12 cellular contexts compared by ENCODE assay signal in genomic region chr11:85889676-85890579, GRCh38. TPM values are rescaled to one million over a fixed set of nuclear protein-coding genes. Genes with fewer than 3 reads are reported as not detected.
DNase-seq lines count a peak whose midpoint lies in the region; ATAC-seq, FAIRE-seq and TF ChIP-seq lines count a peak whose summit lies in the region.
"Had no signal": no experiment of that assay in that cellular context is flagged by ENCODE, and none has a peak within 500 bp of the region (broad histone marks: within the 10 kb centered on the region; RNA-seq: fewer than 3 reads in every experiment).

No MANE protein-coding gene starts in this region.

- no peak overlapping the region for H3K4me3 ChIP-seq in HUES48 (ENCODE audit: low read depth, low read length)
- H3K4me3 ChIP-seq in K562, result no peak overlapping the region
- H3K4me3 ChIP-seq in kidney epithelial cell (ENCODE audit: low read depth, low read length), result no peak overlapping the region
- no peak overlapping the region for H3K4me3 ChIP-seq in psoas muscle

- TF ChIP-seq RAD21 in K562 (CRISPR knock-in tag; conservative IDR thresholded peaks at IDR 0.05 in 1 of 2, IDR thresholded peaks at IDR 0.05 in 1 of 2), result no peak

- H3K36me3 ChIP-seq in HUES48 (ENCODE audit: control insufficient read depth, insufficient read depth, low read length), result no peaks in the 10 kb centered on the region
- H3K36me3 ChIP-seq in K562 (ENCODE audit: control insufficient read depth, insufficient read depth, low read length), result no peaks in the 10 kb centered on the region
- H3K36me3 ChIP-seq in kidney epithelial cell (ENCODE audit: control insufficient read depth, insufficient read depth, low read length), result no peaks in the 10 kb centered on the region
- no peaks in the 10 kb centered on the region for H3K36me3 ChIP-seq in psoas muscle (ENCODE audit: insufficient read depth in 1 of 2, low read depth in 1 of 2)

- 4% methylated on average over 8 of the region's 8 CpGs for WGBS in K562 (ENCODE audit: insufficient coverage, low coverage, missing lambda C conversion rate)
- 86 to 88% (median 88%) methylated on average over 8 of the region's 8 CpGs for WGBS in psoas muscle, 3 donors

- TF ChIP-seq POLR2A in K562 (conservative IDR thresholded peaks at IDR 0.05), result no peak

- intact Hi-C loops in K562 (cut with micrococcal nuclease), result no loop called here
- intact Hi-C loops in psoas muscle (cut with DNase I), result no loop called here

- CTCF ChIA-PET in K562 (lab: Yijun Ruan, JAX; ENCODE audit: low intra/inter-chr PET ratio), result no interaction called here

- no peak for TF ChIP-seq EP300 in K562 (IDR thresholded peaks at IDR 0.05; ENCODE audit: low read length)

- H3K9ac ChIP-seq in HUES48 (ENCODE audit: low read depth, low read length) (no peak overlapping the region), K562 (ENCODE audit: insufficient read depth in 1 of 2, low read depth in 2 of 2, low read length in 2 of 2) (no peak overlapping the region)

- H3K9me1 ChIP-seq in K562 (ENCODE audit: control insufficient read depth, insufficient read depth, low read length), result no peaks in the 10 kb centered on the region

- no peaks in the 10 kb centered on the region for H4K20me1 ChIP-seq in K562 (replicated peaks; ENCODE audit: control insufficient read depth, insufficient read depth, low read length)

- H3K27me3 ChIP-seq in HUES48 (ENCODE audit: control insufficient read depth, insufficient read depth, low read length) (no peaks in the 10 kb centered on the region), K562 (ENCODE audit: control insufficient read depth in 2 of 2, insufficient read depth in 2 of 2, low read length in 2 of 2) (peaks cover 3 to 13% of the 10 kb centered on the region in 2 experiments; a peak in 3 of 5 replicates), kidney epithelial cell (ENCODE audit: control insufficient read depth, insufficient read depth, low read length) (no peaks in the 10 kb centered on the region), psoas muscle (ENCODE audit: insufficient read depth in 3 of 3, low read length in 2 of 3) (no peaks in the 10 kb centered on the region)

- H3K79me2 ChIP-seq in K562 (ENCODE audit: control insufficient read depth, insufficient read depth, low read length), result no peaks in the 10 kb centered on the region

- no peak overlapping the region for H2AFZ ChIP-seq in K562 (ENCODE audit: low read depth, low read length)

- FAIRE-seq in K562 (lab: Jason Lieb, UNC), result no peak

- H3K27ac ChIP-seq in HUES48 (ENCODE audit: low read depth, low read length), result peak overlapping the region; percentile 60
- no peak overlapping the region for H3K27ac ChIP-seq in K562 (ENCODE audit: extremely low read depth, low read depth, low read length)
- H3K27ac ChIP-seq in psoas muscle, result no peak overlapping the region
- H3K27ac ChIP-seq: C4-2B had no signal

- peak; percentile 63 for ATAC-seq in K562
- no peak for ATAC-seq in psoas muscle

- H3K4me1 ChIP-seq in HUES48 (ENCODE audit: control insufficient read depth, insufficient read depth, low read length) (peaks cover 16% of the 10 kb centered on the region), K562 (replicated peaks in 1 of 2; ENCODE audit: control insufficient read depth in 2 of 2, insufficient read depth in 2 of 2, low read length in 2 of 2) (no peaks in the 10 kb centered on the region), psoas muscle (no peaks in the 10 kb centered on the region)

- in situ Hi-C loops in K562 (cut with MboI), result no loop called here

- POLR2A ChIA-PET in K562 (lab: Yijun Ruan, JAX), result no interaction called here

- no TSS peak for BruUV-seq in K562 (replicated peaks; lab: Mats Ljungman, UMichigan)

- TF ChIP-seq CTCF in K562 (IDR thresholded peaks at IDR 0.05 in 2 of 3, conservative IDR thresholded peaks at IDR 0.05 in 1 of 3; ENCODE audit: insufficient read depth in 2 of 3, low read depth in 1 of 3, low read length in 3 of 3), result no peak
- TF ChIP-seq CTCF in kidney epithelial cell (IDR thresholded peaks at IDR 0.05; ENCODE audit: insufficient read depth, low read length, poor library complexity, severe bottlenecking), result no peak
- TF ChIP-seq CTCF in psoas muscle (IDR thresholded peaks at IDR 0.05), result no peak

- DNase-seq in AG08396 (ENCODE audit: low spot score), result peak; percentile 62
- peak in 1 of 4 experiments; percentile 9 for DNase-seq in K562 (ENCODE audit: extremely low read depth in 1 of 4, low spot score in 3 of 4)
- peak; percentile 84 for DNase-seq in kidney epithelial cell (ENCODE audit: low read depth)
- DNase-seq in NCI-H2171 treated with DMSO at 0.1 percent for 48 hours (lab: John Stamatoyannopoulos, UW), result no peak
- no peak for DNase-seq in activated naive CD4-positive, alpha-beta T cell (lab: John Stamatoyannopoulos, UW)
- no peak for DNase-seq in NCI-H2227 (lab: John Stamatoyannopoulos, UW; ENCODE audit: unreplicated experiment)
- DNase-seq in psoas muscle, result no peak
- DNase-seq: effector memory CD4-positive, alpha-beta T cell; NCI-H510A had no signal

- no peak overlapping the region for H3K4me2 ChIP-seq in K562 (ENCODE audit: insufficient read depth, low read length)

- H3K9me3 ChIP-seq in HUES48 (ENCODE audit: control insufficient read depth, insufficient read depth, low read length), result no peaks in the 10 kb centered on the region
- H3K9me3 ChIP-seq in K562 (replicated peaks; ENCODE audit: control insufficient read depth, insufficient read depth, low read depth, low read length), result no peaks in the 10 kb centered on the region
- H3K9me3 ChIP-seq in psoas muscle, result no peaks in the 10 kb centered on the region

TF ChIP-seq in K562, 482 proteins besides CTCF, POLR2A, EP300 and RAD21 (continues in another document):
- TF ChIP-seq JUND (IDR thresholded peaks at IDR 0.05; ENCODE audit: borderline replicate concordance, low read depth, low read length), result peak; percentile 66
- peak; percentile 54; the same call in 1 of the 3 replicates for TF ChIP-seq JUND (tag; IDR thresholded peaks at IDR 0.05; ENCODE audit: borderline replicate concordance, low read depth, low read length)
- 0 out of 4 replicates have a peak, but pooled peaks of 1 of the 2 experiments have one; percentile 44 for TF ChIP-seq KDM1A (IDR thresholded peaks at IDR 0.05)
- peak; percentile 55; the same call in 1 of the 2 replicates for TF ChIP-seq ATF3 (IDR thresholded peaks at IDR 0.05)
- no peak for TF ChIP-seq ATF3 (CRISPR knock-in tag; conservative IDR thresholded peaks at IDR 0.05)
- 0 out of 2 replicates have a peak, but pooled peaks have one; percentile 37 for TF ChIP-seq RFX5 (IDR thresholded peaks at IDR 0.05; ENCODE audit: low read depth, low read length)
- peak; percentile 56 for TF ChIP-seq MAFG (tag; conservative IDR thresholded peaks at IDR 0.05)
- TF ChIP-seq ZNF316 (IDR thresholded peaks at IDR 0.05), result peak; percentile 79
- peak; percentile 52; the same call in 1 of the 2 replicates for TF ChIP-seq MAFK (IDR thresholded peaks at IDR 0.05; ENCODE audit: low read length)
- no peak for TF ChIP-seq SLC30A9 (CRISPR knock-in tag; IDR thresholded peaks at IDR 0.05)
- TF ChIP-seq ATF2 (CRISPR knock-in tag; IDR thresholded peaks at IDR 0.05), result no peak
- TF ChIP-seq C11orf30 (IDR thresholded peaks at IDR 0.05; ENCODE audit: low read depth), result peak; percentile 68
- TF ChIP-seq MAFF (IDR thresholded peaks at IDR 0.05; ENCODE audit: low read length), result peak; percentile 53
- peak; percentile 58 for TF ChIP-seq FOSL1 (tag; conservative IDR thresholded peaks at IDR 0.05)

RNA-seq across cellular contexts. Expression of gene CCDC83, which starts 34.7 kb away (rescaled TPM):
- total RNA-seq in K562 (2011; cell fraction: chromatin; rRNA removed; ENCODE audit: low replicate concordance), result not detected in 2 replicates
- not detected in 2 replicates for total RNA-seq in K562 (2011; cell fraction: nucleolus; rRNA removed)
- total RNA-seq in K562 (2011; cell fraction: nucleoplasm; rRNA removed), result not detected in 2 replicates
- not detected in 2 replicates for total RNA-seq in K562 (2014; rRNA removed)
- not detected in 2 replicates for total RNA-seq in K562 (2014; rRNA removed; fragmentation: Illumina TruSeq; extraction: Trizol)
- not detected in 2 replicates for total RNA-seq in K562 (2015; rRNA removed; fragmentation: Illumina TruSeq; extraction: Trizol)
- total RNA-seq in K562 (2021), result not detected in 2 replicates
- polyA plus RNA-seq in K562 (2011; rRNA removed), result not detected in 2 replicates
- polyA plus RNA-seq in K562 (2011; cell fraction: cytosol; rRNA removed), result not detected in 2 replicates
- not detected in 2 replicates for polyA plus RNA-seq in K562 (2011; cell fraction: nucleus; rRNA removed)
- polyA plus RNA-seq in K562 (2012), result not detected in 2 replicates
- polyA plus RNA-seq in K562 (2014; fragmentation: Illumina TruSeq; extraction: Trizol), result not detected in 2 replicates
- polyA plus RNA-seq in K562 (2014; fragmentation: Nextera tagmentation; extraction: Ambion mirVana), result not detected
- polyA plus RNA-seq in K562 (2014; rRNA removed), result not detected in 2 replicates
- not detected in 2 replicates for polyA minus RNA-seq in K562 (2011; rRNA and poly(A)+ RNA removed)
- not detected in 2 replicates for polyA minus RNA-seq in K562 (2011; cell fraction: cytosol; rRNA and poly(A)+ RNA removed)
- polyA minus RNA-seq in K562 (2011; cell fraction: nucleus; rRNA and poly(A)+ RNA removed), result not detected in 2 replicates
- total RNA-seq in kidney epithelial cell, result not detected in 2 replicates
- not detected for total RNA-seq in psoas muscle
- polyA plus RNA-seq in psoas muscle, result not detected
- total RNA-seq: activated T-helper 2 cell treated with anti-CD3 and anti-CD28 coated beads, Interferon-gamma antibody, Interleukin-2, Interleukin-4, amounts not matched to agents 10 μg/mL and 5 μg/mL and 100 μg/mL, durations not matched to agents 14 hours and 24 hours and 36 hours had no signal

Comparison
In these comparisons a context has a peak if more than half of its experiments do, and no peak if none do; other contexts are left out.
1. DNase-seq: peak in AG08396 (single experiment) and kidney epithelial cell (single experiment); none in NCI-H2171 treated with DMSO at 0.1 percent for 48 hours (single experiment), activated naive CD4-positive, alpha-beta T cell (0 of 4), NCI-H2227 (single experiment) and psoas muscle (0 of 2).